Comparison of ENCODE assay signal across 21 cellular contexts in genomic region chr3:59064276-59064675, GRCh38. TPM values are rescaled to one million over a fixed set of nuclear protein-coding genes. Genes with fewer than 3 reads are reported as not detected.
DNase-seq lines count a peak whose midpoint lies in the region; FAIRE-seq and TF ChIP-seq lines count a peak whose summit lies in the region.
"Had no signal": no experiment of that assay in that cellular context is flagged by ENCODE, and none has a peak within 500 bp of the region (broad histone marks: within the 10 kb centered on the region; RNA-seq: fewer than 3 reads in every experiment).

No MANE protein-coding gene starts in this region.

- WGBS in H1 (ENCODE audit: extremely low coverage in 1 of 2, insufficient coverage in 1 of 2, insufficient read length in 1 of 2, insufficient replicate concordance in 2 of 2, low coverage in 1 of 2, low lambda C conversion rate in 2 of 2, missing lambda C conversion rate in 1 of 2), 2 experiments: 82% methylated on average over 2 of the region's 2 CpGs; no CpG with 5 or more reads in 1 of the 2 experiments
- 63 to 81% methylated on average over 2 of the region's 2 CpGs for WGBS in thyroid gland, 2 donors

- H3K4me3 ChIP-seq in OCI-LY3 (ENCODE audit: low read length): no peak overlapping the region
- no peak overlapping the region for H3K4me3 ChIP-seq in H1 (ENCODE audit: extremely low read depth in 1 of 4, insufficient read depth in 2 of 4, low read depth in 3 of 4, low read length in 4 of 4)
- no peak overlapping the region for H3K4me3 ChIP-seq in thyroid gland (replicated peaks in 1 of 3)
- no peak overlapping the region for H3K4me3 ChIP-seq in tibial artery

- no peak overlapping the region for H3K14ac ChIP-seq in H1 (ENCODE audit: insufficient read length)

- H3K36me3 ChIP-seq in OCI-LY3 (replicated peaks; ENCODE audit: low read depth, low read length): no peaks in the 10 kb centered on the region
- no peaks in the 10 kb centered on the region for H3K36me3 ChIP-seq in H1 (ENCODE audit: control insufficient read depth in 2 of 4, insufficient read depth in 4 of 4, low read length in 3 of 4)
- no peaks in the 10 kb centered on the region for H3K36me3 ChIP-seq in thyroid gland
- H3K36me3 ChIP-seq in tibial artery: no peaks in the 10 kb centered on the region

- H4K20me1 ChIP-seq in OCI-LY3 (ENCODE audit: insufficient read depth, low read length) (no peaks in the 10 kb centered on the region), H1 (replicated peaks in 1 of 2; ENCODE audit: control insufficient read depth in 1 of 2, insufficient read depth in 2 of 2, low read length in 2 of 2) (no peaks in the 10 kb centered on the region)

- H3K79me2 ChIP-seq in OCI-LY3 (ENCODE audit: low read length) (no peaks in the 10 kb centered on the region), H1 (ENCODE audit: control insufficient read depth in 1 of 2, insufficient read depth in 2 of 2, low read length in 2 of 2) (no peaks in the 10 kb centered on the region)

- CTCF ChIA-PET in H1 (lab: Charles Lee; ENCODE audit: partially characterized antibody): interaction anchor here (0.6 to 4.0 kb wide), 10 partner anchors 11 to 422 kb away, joined by 3 to 29 read pairs (median 4); no protein-coding TSS in a partner anchor

- H3K79me1 ChIP-seq in H1 (ENCODE audit: low read depth, low read length): no peaks in the 10 kb centered on the region

- H3K23me2 ChIP-seq in H1 (ENCODE audit: low read depth, low read length): no peaks in the 10 kb centered on the region

- H3K27me3 ChIP-seq in OCI-LY3 (ENCODE audit: low read depth, low read length) (peaks cover 22% of the 10 kb centered on the region), H1 (replicated peaks in 1 of 4; ENCODE audit: control insufficient read depth in 3 of 4, extremely low read depth in 1 of 4, insufficient read depth in 3 of 4, low read length in 3 of 4) (no peaks in the 10 kb centered on the region), thyroid gland (no peaks in the 10 kb centered on the region), tibial artery (no peaks in the 10 kb centered on the region)

- H2BK5ac ChIP-seq in H1 (ENCODE audit: low read depth, low read length): 0 out of 2 replicates have a peak overlapping the region, but pooled peaks have one; percentile 26

- no peak overlapping the region for H4K5ac ChIP-seq in H1 (ENCODE audit: insufficient read length, low read depth, low read length)

- TF ChIP-seq POLR2A in H1 (IDR thresholded peaks at IDR 0.05; ENCODE audit: control extremely low read depth in 1 of 2, low read depth in 2 of 2, low read length in 2 of 2) (no peak), thyroid gland (IDR thresholded peaks at IDR 0.05) (no peak)

- H2BK15ac ChIP-seq in H1 (ENCODE audit: low read length): no peak overlapping the region

- 0 out of 2 replicates have a peak overlapping the region, but pooled peaks have one; percentile 90 for H2BK12ac ChIP-seq in H1 (ENCODE audit: low read depth, low read length)

- no peak overlapping the region for H3K27ac ChIP-seq in 22Rv1
- H3K27ac ChIP-seq in OCI-LY3 (ENCODE audit: low read length): no peak overlapping the region
- no peak overlapping the region for H3K27ac ChIP-seq in H1 (ENCODE audit: low read depth, low read length)
- no peak overlapping the region for H3K27ac ChIP-seq in thyroid gland
- H3K27ac ChIP-seq in tibial artery: no peak overlapping the region

- H3K18ac ChIP-seq in H1 (ENCODE audit: extremely low read depth, low read length): no peak overlapping the region

- no peak overlapping the region for H3K56ac ChIP-seq in H1 (replicated peaks; ENCODE audit: insufficient read length, low read depth, low read length)

- no peak overlapping the region for H3K4ac ChIP-seq in H1 (replicated peaks; ENCODE audit: insufficient read length, low read depth, low read length)

- no peak overlapping the region for H4K8ac ChIP-seq in H1 (ENCODE audit: extremely low read depth, insufficient read depth, low read length)

- H3K9ac ChIP-seq in OCI-LY3 (ENCODE audit: low read length): no peak overlapping the region
- no peak overlapping the region for H3K9ac ChIP-seq in H1 (replicated peaks in 1 of 4; ENCODE audit: extremely low read depth in 1 of 4, low read depth in 3 of 4, low read length in 3 of 4)
- H3K9ac ChIP-seq: SK-N-SH had no signal

- TF ChIP-seq RAD21 in H1 (IDR thresholded peaks at IDR 0.05 in 1 of 2, conservative IDR thresholded peaks at IDR 0.05 in 1 of 2; ENCODE audit: low read depth in 2 of 2, low read length in 2 of 2): peak; percentile 44 to 58; a peak in 3 of 4 replicates

- peak in 1 of 2 experiments; percentile 50 for DNase-seq in H1 (ENCODE audit: low read depth in 1 of 2, low spot score in 2 of 2)
- no peak for DNase-seq in activated naive CD4-positive, alpha-beta T cell treated with anti-CD3 and anti-CD28 coated beads, Interleukin-2, amount 50 U/mL, for 16 hours
- DNase-seq in thyroid gland: no peak
- DNase-seq in activated CD8-positive, alpha-beta memory T cell treated with anti-CD3 and anti-CD28 coated beads, Interleukin-2, amount 50 U/mL, for 4 hours: no peak
- DNase-seq in tibial artery: no peak
- DNase-seq: activated CD8-positive, alpha-beta memory T cell treated with anti-CD3 and anti-CD28 coated beads for 24 hours; activated naive CD8-positive, alpha-beta T cell treated with anti-CD3 and anti-CD28 coated beads for 36 hours; cortex of kidney; foreskin melanocyte; GOT3; left cardiac atrium; NCI-H146; NCI-H774; nephron progenitor cell; SK-N-SH; stimulated activated CD4-positive, alpha-beta T cell treated with anti-CD3 and anti-CD28 coated beads, Interleukin-2, amount 100 ng/mL, for 48 hours had no signal

- TF ChIP-seq CTCF in 22Rv1 (IDR thresholded peaks at IDR 0.05) (peak; percentile 23), GM12874 (IDR thresholded peaks at IDR 0.05; ENCODE audit: insufficient read depth, low read depth, low read length) (0 out of 2 replicates have a peak, but pooled peaks have one; percentile 17), OCI-LY3 (IDR thresholded peaks at IDR 0.05; ENCODE audit: low read depth, low read length) (peak; percentile 32), H1 (IDR thresholded peaks at IDR 0.05; ENCODE audit: control extremely low read depth in 1 of 3, insufficient read depth in 1 of 3, low read depth in 1 of 3, low read length in 3 of 3) (peak; percentile 34 to 51 (median 43)), thyroid gland (IDR thresholded peaks at IDR 0.05) (no peak), tibial artery (IDR thresholded peaks at IDR 0.05) (no peak)

- H3K23ac ChIP-seq in H1 (ENCODE audit: insufficient read length): no peak overlapping the region

- no peaks in the 10 kb centered on the region for H3K4me1 ChIP-seq in OCI-LY3 (ENCODE audit: low read length)
- peaks cover 0 to 2% (median 0%) of the 10 kb centered on the region in 4 experiments; a peak in 2 of 7 replicates for H3K4me1 ChIP-seq in H1 (replicated peaks in 1 of 4; ENCODE audit: control insufficient read depth in 3 of 4, insufficient read depth in 4 of 4, low read length in 3 of 4)
- no peaks in the 10 kb centered on the region for H3K4me1 ChIP-seq in thyroid gland
- no peaks in the 10 kb centered on the region for H3K4me1 ChIP-seq in tibial artery

- no peak overlapping the region for H2BK20ac ChIP-seq in H1 (ENCODE audit: low read length)

- no peak overlapping the region for H4K91ac ChIP-seq in H1 (replicated peaks; ENCODE audit: insufficient read length, low read length)

- FAIRE-seq in H1 (lab: Jason Lieb, UNC): peak; percentile 88
- FAIRE-seq: A204.1 had no signal

- no peak overlapping the region for H3K4me2 ChIP-seq in OCI-LY3 (ENCODE audit: low read length)
- H3K4me2 ChIP-seq in H1 (ENCODE audit: insufficient read depth in 1 of 2, low read depth in 2 of 2, low read length in 2 of 2): no peak overlapping the region
- H3K4me2 ChIP-seq: SK-N-SH had no signal

- POLR2A ChIA-PET in H1 (lab: Charles Lee; ENCODE audit: partially characterized antibody): no interaction called here

- H3K9me3 ChIP-seq in OCI-LY3 (ENCODE audit: insufficient read depth, low read length) (no peaks in the 10 kb centered on the region), H1 (ENCODE audit: insufficient read depth in 2 of 2, low read depth in 1 of 2, low read length in 1 of 2) (no peaks in the 10 kb centered on the region), thyroid gland (no peaks in the 10 kb centered on the region), tibial artery (peaks cover 0 to 8% (median 0%) of the 10 kb centered on the region in 3 donors)
- H3K9me3 ChIP-seq: SK-N-SH had no signal

- H2AFZ ChIP-seq in OCI-LY3 (ENCODE audit: low read depth, low read length) (no peak overlapping the region), H1 (ENCODE audit: low read length) (peak overlapping the region; percentile 24; the same call in 1 of the 2 replicates)

- TF ChIP-seq EP300 in H1 (IDR thresholded peaks at IDR 0.05; ENCODE audit: borderline replicate concordance in 1 of 2, low read depth in 2 of 2, low read length in 2 of 2): no peak

- H2BK120ac ChIP-seq in H1 (replicated peaks; ENCODE audit: low read depth, low read length): no peak overlapping the region

- H2AK5ac ChIP-seq in H1 (ENCODE audit: low read depth, low read length): no peak overlapping the region

- intact Hi-C loops in thyroid gland (cut with DNase I): no loop called here
- intact Hi-C loops in tibial artery (cut with DNase I; ENCODE audit: low total_unique reads): no loop called here

TF ChIP-seq in H1, 55 proteins besides CTCF, POLR2A, EP300 and RAD21 (continues in another document):
- no peak for TF ChIP-seq SIX5 (IDR thresholded peaks at IDR 0.05; ENCODE audit: low read depth, low read length)
- no peak for TF ChIP-seq SAP30 (IDR thresholded peaks at IDR 0.05; ENCODE audit: insufficient read depth, insufficient replicate concordance, low read length)
- TF ChIP-seq ATF3 (IDR thresholded peaks at IDR 0.05; ENCODE audit: insufficient read depth, low read depth, low read length): no peak
- TF ChIP-seq CHD2 (IDR thresholded peaks at IDR 0.05; ENCODE audit: low read length): no peak
- no peak for TF ChIP-seq KDM4A (IDR thresholded peaks at IDR 0.05; ENCODE audit: low read depth, low read length, severe bottlenecking)
- no peak for TF ChIP-seq TAF1 (IDR thresholded peaks at IDR 0.05; ENCODE audit: low read depth, low read length)
- no peak for TF ChIP-seq TBP (IDR thresholded peaks at IDR 0.05; ENCODE audit: low read depth, low read length)

RNA-seq across cellular contexts. Expression of gene CFAP20DC, which starts 14.5 kb away (rescaled TPM):
- 2.0 and 2.8 TPM in 2 replicates for total RNA-seq in H1 (2021; fragmentation: NEBNext Ultra II Directional; extraction: Animal tissue kit (Norgen Biotek cat#: 25700))
- polyA plus RNA-seq in H1 (2011; rRNA removed): 1.7 and 2.2 TPM in 2 replicates
- polyA plus RNA-seq in H1 (2011; cell fraction: cytosol; rRNA removed): 3.3 TPM
- polyA plus RNA-seq in H1 (2011; cell fraction: nucleus; rRNA removed): 2.9 TPM
- polyA plus RNA-seq in H1 (2012, experiment 1 of 2): 1.5 to 2.5 TPM (median 2.0 TPM) in 4 replicates
- polyA plus RNA-seq in H1 (2012, experiment 2 of 2): 1.4 TPM
- 3.2 TPM for polyA plus RNA-seq in H1 (2013, experiment 1 of 2)
- polyA plus RNA-seq in H1 (2013, experiment 2 of 2): 2.6 TPM
- 3.7 and 5.3 TPM in 2 replicates for polyA minus RNA-seq in H1 (2011; rRNA and poly(A)+ RNA removed)
- 3.7 TPM for polyA minus RNA-seq in H1 (2011; cell fraction: cytosol; rRNA and poly(A)+ RNA removed)
- polyA minus RNA-seq in H1 (2011; cell fraction: nucleus; rRNA and poly(A)+ RNA removed): 15.8 TPM
- total RNA-seq in thyroid gland: under 1 TPM; 0.20 to 0.92 (median 0.60) TPM
- polyA plus RNA-seq: CD14-positive monocyte had no signal

Comparison
In these comparisons a context has a peak if more than half of its experiments do, and no peak if none do; other contexts are left out.
1. CTCF ChIP-seq: peak in 22Rv1 (single experiment), GM12874 (single experiment), OCI-LY3 (single experiment) and H1 (3 of 3); none in thyroid gland (0 of 6) and tibial artery (0 of 2).